ENCODE assay signal across 1 cellular context in the genomic region with DNA sequence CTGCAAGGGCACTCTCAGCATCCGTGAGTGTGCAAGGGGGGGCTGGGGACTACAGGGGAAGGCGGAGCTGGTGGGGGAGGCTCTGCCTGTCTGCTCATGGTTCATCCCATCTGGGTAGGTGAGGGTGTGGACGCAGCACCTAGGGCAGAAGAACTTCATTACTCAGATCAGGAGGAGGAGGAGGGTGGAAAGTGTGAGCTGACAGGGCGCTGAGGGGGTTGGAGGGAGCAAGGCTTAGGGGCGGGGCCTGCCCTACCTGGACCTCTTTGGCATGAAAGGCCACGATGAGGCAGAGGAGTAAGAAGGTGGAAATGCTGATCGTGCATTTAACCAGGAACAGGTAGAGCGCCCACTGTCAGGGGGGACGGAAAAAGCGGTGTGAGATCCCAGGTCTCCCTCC.
TF ChIP-seq lines count a peak whose summit lies in the region.

No MANE protein-coding gene starts in this region.

TF ChIP-seq in K562, 482 proteins besides CTCF, POLR2A, EP300 and RAD21 (continued from another document and continues in another):
- TF ChIP-seq, protein P1, sequence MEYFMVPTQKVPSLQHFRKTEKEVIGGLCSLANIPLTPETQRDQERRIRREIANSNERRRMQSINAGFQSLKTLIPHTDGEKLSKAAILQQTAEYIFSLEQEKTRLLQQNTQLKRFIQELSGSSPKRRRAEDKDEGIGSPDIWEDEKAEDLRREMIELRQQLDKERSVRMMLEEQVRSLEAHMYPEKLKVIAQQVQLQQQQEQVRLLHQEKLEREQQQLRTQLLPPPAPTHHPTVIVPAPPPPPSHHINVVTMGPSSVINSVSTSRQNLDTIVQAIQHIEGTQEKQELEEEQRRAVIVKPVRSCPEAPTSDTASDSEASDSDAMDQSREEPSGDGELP (CRISPR knock-in tag; IDR thresholded peaks at IDR 0.05; ENCODE audit: borderline replicate concordance), result no peak
- TF ChIP-seq ZNF316 (IDR thresholded peaks at IDR 0.05) (peak; percentile 99), MAFF (IDR thresholded peaks at IDR 0.05; ENCODE audit: low read length) (peak; percentile 92), NEUROD1 (IDR thresholded peaks at IDR 0.05; ENCODE audit: borderline replicate concordance, low read depth, low read length, partially characterized antibody) (no peak), BDP1 (IDR thresholded peaks at IDR 0.05; ENCODE audit: insufficient read depth, insufficient read length) (no peak), ZNF76 (CRISPR knock-in tag; IDR thresholded peaks at IDR 0.05; ENCODE audit: borderline replicate concordance) (no peak), TCF7 (IDR thresholded peaks at IDR 0.05; ENCODE audit: borderline replicate concordance) (no peak), ZNF830 (CRISPR knock-in tag; IDR thresholded peaks at IDR 0.05) (no peak), LARP7 (IDR thresholded peaks at IDR 0.05) (no peak), SP1 (CRISPR knock-in tag; IDR thresholded peaks at IDR 0.05) (0 out of 2 replicates have a peak, but pooled peaks have one; percentile 27), ZNF224 (CRISPR knock-in tag; IDR thresholded peaks at IDR 0.05) (no peak), JUND (IDR thresholded peaks at IDR 0.05; ENCODE audit: borderline replicate concordance, low read depth, low read length) (0 out of 2 replicates have a peak, but pooled peaks have one; percentile 1), JUND (tag; IDR thresholded peaks at IDR 0.05; ENCODE audit: borderline replicate concordance, low read depth, low read length) (no peak; the same call in 2 of the 3 replicates), BRD4 (IDR thresholded peaks at IDR 0.05) (no peak), ZBTB17 (CRISPR knock-in tag; IDR thresholded peaks at IDR 0.05) (no peak), HMG20B (CRISPR knock-in tag; IDR thresholded peaks at IDR 0.05) (no peak), GTF2A2 (tag; IDR thresholded peaks at IDR 0.05) (no peak), PCBP2 (IDR thresholded peaks at IDR 0.05; ENCODE audit: low read depth, low read length, poor library complexity, severe bottlenecking) (no peak), ZFPM2 (CRISPR knock-in tag; IDR thresholded peaks at IDR 0.05) (no peak), FOXM1 (IDR thresholded peaks at IDR 0.05; ENCODE audit: low read depth) (no peak), FOXM1 (CRISPR knock-in tag; IDR thresholded peaks at IDR 0.05; ENCODE audit: low read depth) (no peak), ZNF384 (IDR thresholded peaks at IDR 0.05; ENCODE audit: low read depth, low read length) (0 out of 2 replicates have a peak, but pooled peaks have one; percentile 0), HNRNPH1 (optimal IDR thresholded peaks at IDR 0.05; ENCODE audit: low read depth, low read length) (no peak), ETV1 (tag; conservative IDR thresholded peaks at IDR 0.05; ENCODE audit: low read depth) (no peak), TCF3 (CRISPR knock-in tag; IDR thresholded peaks at IDR 0.05) (no peak), SMAD3 (CRISPR knock-in tag; conservative IDR thresholded peaks at IDR 0.05) (no peak), IRF2 (CRISPR knock-in tag; IDR thresholded peaks at IDR 0.05) (no peak), WHSC1 (IDR thresholded peaks at IDR 0.05; ENCODE audit: low read length) (no peak), SETDB1 (IDR thresholded peaks at IDR 0.05; ENCODE audit: low read length) (no peak), TAL1 (IDR thresholded peaks at IDR 0.05) (no peak), DPF2 (IDR thresholded peaks at IDR 0.05) (no peak), ZNF282 (CRISPR knock-in tag; IDR thresholded peaks at IDR 0.05) (no peak), EP400 (IDR thresholded peaks at IDR 0.05) (no peak), XRCC4 (IDR thresholded peaks at IDR 0.05; ENCODE audit: extremely low read depth, insufficient read depth, insufficient read length) (no peak), L3MBTL2 (IDR thresholded peaks at IDR 0.05) (no peak), DDX20 (tag; IDR thresholded peaks at IDR 0.05; ENCODE audit: low read depth) (no peak)
- TF ChIP-seq, protein P2, sequence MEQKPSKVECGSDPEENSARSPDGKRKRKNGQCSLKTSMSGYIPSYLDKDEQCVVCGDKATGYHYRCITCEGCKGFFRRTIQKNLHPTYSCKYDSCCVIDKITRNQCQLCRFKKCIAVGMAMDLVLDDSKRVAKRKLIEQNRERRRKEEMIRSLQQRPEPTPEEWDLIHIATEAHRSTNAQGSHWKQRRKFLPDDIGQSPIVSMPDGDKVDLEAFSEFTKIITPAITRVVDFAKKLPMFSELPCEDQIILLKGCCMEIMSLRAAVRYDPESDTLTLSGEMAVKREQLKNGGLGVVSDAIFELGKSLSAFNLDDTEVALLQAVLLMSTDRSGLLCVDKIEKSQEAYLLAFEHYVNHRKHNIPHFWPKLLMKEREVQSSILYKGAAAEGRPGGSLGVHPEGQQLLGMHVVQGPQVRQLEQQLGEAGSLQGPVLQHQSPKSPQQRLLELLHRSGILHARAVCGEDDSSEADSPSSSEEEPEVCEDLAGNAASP (IDR thresholded peaks at IDR 0.05), result no peak
- TF ChIP-seq, protein P3, sequence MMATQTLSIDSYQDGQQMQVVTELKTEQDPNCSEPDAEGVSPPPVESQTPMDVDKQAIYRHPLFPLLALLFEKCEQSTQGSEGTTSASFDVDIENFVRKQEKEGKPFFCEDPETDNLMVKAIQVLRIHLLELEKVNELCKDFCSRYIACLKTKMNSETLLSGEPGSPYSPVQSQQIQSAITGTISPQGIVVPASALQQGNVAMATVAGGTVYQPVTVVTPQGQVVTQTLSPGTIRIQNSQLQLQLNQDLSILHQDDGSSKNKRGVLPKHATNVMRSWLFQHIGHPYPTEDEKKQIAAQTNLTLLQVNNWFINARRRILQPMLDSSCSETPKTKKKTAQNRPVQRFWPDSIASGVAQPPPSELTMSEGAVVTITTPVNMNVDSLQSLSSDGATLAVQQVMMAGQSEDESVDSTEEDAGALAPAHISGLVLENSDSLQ (IDR thresholded peaks at IDR 0.05), result 0 out of 2 replicates have a peak, but pooled peaks have one; percentile 19
- TF ChIP-seq, protein P4, sequence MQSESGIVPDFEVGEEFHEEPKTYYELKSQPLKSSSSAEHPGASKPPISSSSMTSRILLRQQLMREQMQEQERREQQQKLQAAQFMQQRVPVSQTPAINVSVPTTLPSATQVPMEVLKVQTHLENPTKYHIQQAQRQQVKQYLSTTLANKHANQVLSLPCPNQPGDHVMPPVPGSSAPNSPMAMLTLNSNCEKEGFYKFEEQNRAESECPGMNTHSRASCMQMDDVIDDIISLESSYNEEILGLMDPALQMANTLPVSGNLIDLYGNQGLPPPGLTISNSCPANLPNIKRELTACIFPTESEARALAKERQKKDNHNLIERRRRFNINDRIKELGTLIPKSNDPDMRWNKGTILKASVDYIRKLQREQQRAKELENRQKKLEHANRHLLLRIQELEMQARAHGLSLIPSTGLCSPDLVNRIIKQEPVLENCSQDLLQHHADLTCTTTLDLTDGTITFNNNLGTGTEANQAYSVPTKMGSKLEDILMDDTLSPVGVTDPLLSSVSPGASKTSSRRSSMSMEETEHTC (IDR thresholded peaks at IDR 0.05), result no peak
- TF ChIP-seq, protein P5, sequence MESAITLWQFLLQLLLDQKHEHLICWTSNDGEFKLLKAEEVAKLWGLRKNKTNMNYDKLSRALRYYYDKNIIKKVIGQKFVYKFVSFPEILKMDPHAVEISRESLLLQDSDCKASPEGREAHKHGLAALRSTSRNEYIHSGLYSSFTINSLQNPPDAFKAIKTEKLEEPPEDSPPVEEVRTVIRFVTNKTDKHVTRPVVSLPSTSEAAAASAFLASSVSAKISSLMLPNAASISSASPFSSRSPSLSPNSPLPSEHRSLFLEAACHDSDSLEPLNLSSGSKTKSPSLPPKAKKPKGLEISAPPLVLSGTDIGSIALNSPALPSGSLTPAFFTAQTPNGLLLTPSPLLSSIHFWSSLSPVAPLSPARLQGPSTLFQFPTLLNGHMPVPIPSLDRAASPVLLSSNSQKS (CRISPR knock-in tag; IDR thresholded peaks at IDR 0.05), result no peak
- TF ChIP-seq, protein P6, sequence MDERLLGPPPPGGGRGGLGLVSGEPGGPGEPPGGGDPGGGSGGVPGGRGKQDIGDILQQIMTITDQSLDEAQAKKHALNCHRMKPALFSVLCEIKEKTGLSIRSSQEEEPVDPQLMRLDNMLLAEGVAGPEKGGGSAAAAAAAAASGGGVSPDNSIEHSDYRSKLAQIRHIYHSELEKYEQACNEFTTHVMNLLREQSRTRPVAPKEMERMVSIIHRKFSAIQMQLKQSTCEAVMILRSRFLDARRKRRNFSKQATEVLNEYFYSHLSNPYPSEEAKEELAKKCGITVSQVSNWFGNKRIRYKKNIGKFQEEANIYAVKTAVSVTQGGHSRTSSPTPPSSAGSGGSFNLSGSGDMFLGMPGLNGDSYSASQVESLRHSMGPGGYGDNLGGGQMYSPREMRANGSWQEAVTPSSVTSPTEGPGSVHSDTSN (CRISPR knock-in tag; IDR thresholded peaks at IDR 0.05; ENCODE audit: low read depth), result no peak
- TF ChIP-seq, protein P6 (tag; conservative IDR thresholded peaks at IDR 0.05; ENCODE audit: low read depth), result no peak
- TF ChIP-seq, protein P7, sequence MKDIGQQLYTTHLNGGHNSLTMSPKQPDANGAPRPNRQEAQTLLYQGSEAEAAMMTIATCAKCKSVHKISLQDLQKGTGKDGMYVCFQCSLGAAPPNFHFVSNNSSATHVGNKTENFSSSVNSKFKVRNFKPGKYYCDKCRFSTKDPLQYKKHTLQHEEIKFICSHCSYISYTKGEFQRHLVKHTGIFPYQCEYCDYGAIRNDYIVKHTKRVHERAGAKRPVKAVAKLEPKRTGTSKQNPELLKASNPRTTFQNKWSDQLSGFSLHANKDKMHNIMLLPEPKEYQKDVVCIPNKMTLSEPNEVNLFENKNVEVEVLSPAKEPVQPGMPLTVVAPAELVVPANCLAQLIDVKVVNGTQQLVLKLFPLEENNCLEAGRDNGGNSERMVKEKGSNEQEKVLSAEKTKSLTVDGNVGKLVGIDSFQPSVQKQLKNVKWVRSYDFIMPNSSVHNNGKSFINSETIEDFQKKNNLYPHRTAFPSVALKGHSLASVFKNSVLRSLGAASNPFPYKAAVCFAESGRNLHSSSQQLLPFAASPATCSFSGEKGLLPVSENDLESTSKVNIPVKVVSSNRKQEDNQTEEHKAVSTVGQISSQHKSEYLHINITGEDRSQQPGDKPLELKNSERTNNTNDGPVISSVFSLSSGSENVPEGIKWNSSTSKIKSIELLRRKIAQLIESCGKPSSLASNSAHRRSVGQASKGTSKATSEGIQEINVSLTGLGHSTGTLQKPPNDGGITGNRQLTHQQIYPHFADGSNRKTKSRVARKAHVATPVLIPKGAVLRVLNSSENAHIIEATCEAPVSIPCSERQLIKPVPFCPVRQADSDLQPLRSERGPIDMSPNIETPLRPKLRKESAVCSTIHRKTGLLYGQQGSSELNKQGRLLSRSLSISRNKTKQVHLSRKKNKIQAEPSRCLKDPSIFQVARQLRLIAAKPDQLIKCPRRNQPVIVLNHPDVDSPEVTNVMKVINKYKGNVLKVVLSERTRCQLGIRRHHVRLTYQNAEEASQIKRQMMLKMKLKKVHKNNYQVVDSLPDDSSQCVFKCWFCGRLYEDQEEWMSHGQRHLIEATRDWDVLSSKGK (CRISPR knock-in tag; IDR thresholded peaks at IDR 0.05), result no peak
- TF ChIP-seq, protein P8, sequence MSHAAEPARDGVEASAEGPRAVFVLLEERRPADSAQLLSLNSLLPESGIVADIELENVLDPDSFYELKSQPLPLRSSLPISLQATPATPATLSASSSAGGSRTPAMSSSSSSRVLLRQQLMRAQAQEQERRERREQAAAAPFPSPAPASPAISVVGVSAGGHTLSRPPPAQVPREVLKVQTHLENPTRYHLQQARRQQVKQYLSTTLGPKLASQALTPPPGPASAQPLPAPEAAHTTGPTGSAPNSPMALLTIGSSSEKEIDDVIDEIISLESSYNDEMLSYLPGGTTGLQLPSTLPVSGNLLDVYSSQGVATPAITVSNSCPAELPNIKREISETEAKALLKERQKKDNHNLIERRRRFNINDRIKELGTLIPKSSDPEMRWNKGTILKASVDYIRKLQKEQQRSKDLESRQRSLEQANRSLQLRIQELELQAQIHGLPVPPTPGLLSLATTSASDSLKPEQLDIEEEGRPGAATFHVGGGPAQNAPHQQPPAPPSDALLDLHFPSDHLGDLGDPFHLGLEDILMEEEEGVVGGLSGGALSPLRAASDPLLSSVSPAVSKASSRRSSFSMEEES (CRISPR knock-in tag; IDR thresholded peaks at IDR 0.05), result no peak
- TF ChIP-seq, protein P9, sequence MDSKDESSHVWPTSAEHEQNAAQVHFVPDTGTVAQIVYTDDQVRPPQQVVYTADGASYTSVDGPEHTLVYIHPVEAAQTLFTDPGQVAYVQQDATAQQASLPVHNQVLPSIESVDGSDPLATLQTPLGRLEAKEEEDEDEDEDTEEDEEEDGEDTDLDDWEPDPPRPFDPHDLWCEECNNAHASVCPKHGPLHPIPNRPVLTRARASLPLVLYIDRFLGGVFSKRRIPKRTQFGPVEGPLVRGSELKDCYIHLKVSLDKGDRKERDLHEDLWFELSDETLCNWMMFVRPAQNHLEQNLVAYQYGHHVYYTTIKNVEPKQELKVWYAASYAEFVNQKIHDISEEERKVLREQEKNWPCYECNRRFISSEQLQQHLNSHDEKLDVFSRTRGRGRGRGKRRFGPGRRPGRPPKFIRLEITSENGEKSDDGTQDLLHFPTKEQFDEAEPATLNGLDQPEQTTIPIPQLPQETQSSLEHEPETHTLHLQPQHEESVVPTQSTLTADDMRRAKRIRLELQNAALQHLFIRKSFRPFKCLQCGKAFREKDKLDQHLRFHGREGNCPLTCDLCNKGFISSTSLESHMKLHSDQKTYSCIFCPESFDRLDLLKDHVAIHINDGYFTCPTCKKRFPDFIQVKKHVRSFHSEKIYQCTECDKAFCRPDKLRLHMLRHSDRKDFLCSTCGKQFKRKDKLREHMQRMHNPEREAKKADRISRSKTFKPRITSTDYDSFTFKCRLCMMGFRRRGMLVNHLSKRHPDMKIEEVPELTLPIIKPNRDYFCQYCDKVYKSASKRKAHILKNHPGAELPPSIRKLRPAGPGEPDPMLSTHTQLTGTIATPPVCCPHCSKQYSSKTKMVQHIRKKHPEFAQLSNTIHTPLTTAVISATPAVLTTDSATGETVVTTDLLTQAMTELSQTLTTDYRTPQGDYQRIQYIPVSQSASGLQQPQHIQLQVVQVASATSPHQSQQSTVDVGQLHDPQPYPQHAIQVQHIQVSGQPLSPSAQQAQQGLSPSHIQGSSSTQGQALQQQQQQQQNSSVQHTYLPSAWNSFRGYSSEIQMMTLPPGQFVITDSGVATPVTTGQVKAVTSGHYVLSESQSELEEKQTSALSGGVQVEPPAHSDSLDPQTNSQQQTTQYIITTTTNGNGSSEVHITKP (IDR thresholded peaks at IDR 0.05; ENCODE audit: partially characterized antibody), result peak; percentile 66
